1 cellular context compared by ENCODE assay signal in the genomic region with DNA sequence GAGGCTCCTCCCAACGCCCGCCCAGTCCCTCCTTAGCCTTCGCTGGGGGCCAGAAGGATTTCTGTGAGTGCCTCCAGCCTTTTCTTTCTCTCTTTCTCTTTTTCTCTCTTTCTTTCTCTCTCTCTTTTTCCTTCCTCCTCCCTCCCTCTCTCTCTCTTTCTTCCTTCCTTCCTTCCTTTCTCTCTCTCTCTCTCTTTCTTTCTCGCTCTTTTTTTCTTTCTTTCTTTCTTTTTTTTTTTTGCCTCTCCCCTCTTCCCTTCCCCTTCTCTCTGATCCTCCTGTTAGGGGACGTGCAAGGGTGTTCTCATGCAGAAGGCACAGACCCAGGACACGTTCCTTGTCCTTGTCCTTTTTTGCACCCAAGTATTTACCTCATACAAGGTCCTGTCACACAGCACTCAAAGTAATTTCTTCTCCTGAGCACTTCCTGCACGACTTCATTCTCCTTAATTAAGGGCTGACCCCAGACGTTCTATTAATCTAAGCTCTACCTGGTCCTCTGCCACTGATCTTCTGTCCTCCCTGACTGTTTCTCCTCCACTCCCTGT.
TF ChIP-seq lines count a peak whose summit lies in the region.

No MANE protein-coding gene starts in this region.

TF ChIP-seq in HEK293, 187 proteins besides CTCF, POLR2A, EP300 and RAD21 (continued from another document and continues in another):
- TF ChIP-seq ZBTB17 (tag by site-specific recombination; IDR thresholded peaks at IDR 0.05) = peak; percentile 98
- no peak for TF ChIP-seq ZNF549 (tag by site-specific recombination; IDR thresholded peaks at IDR 0.05)
- TF ChIP-seq, protein P1, sequence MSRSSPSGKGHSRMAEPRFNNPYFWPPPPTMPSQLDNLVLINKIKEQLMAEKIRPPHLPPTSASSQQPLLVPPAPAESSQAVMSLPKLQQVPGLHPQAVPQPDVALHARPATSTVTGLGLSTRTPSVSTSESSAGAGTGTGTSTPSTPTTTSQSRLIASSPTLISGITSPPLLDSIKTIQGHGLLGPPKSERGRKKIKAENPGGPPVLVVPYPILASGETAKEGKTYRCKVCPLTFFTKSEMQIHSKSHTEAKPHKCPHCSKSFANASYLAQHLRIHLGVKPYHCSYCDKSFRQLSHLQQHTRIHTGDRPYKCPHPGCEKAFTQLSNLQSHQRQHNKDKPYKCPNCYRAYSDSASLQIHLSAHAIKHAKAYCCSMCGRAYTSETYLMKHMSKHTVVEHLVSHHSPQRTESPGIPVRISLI (tag by site-specific recombination; IDR thresholded peaks at IDR 0.05) = peak; percentile 99
- no peak for TF ChIP-seq ZNF660 (tag by site-specific recombination; IDR thresholded peaks at IDR 0.05)
- peak; percentile 100 for TF ChIP-seq ZNF366 (tag by site-specific recombination; conservative IDR thresholded peaks at IDR 0.05)
- no peak for TF ChIP-seq ZNF514 (tag by site-specific recombination; IDR thresholded peaks at IDR 0.05)
- TF ChIP-seq ZNF580 (tag by site-specific recombination; IDR thresholded peaks at IDR 0.05) = peak; percentile 79; the same call in 1 of the 2 replicates
- TF ChIP-seq ZNF585B (tag by site-specific recombination; IDR thresholded peaks at IDR 0.05) = no peak
- TF ChIP-seq ZNF404 (tag by site-specific recombination; IDR thresholded peaks at IDR 0.05) = no peak
- no peak; the same call in 1 of the 2 replicates for TF ChIP-seq ZSCAN5A (tag by site-specific recombination; IDR thresholded peaks at IDR 0.05)
- no peak for TF ChIP-seq ZNF677 (tag by site-specific recombination; IDR thresholded peaks at IDR 0.05)
- TF ChIP-seq ZNF211 (tag by site-specific recombination; IDR thresholded peaks at IDR 0.05; ENCODE audit: low read depth) = no peak
- TF ChIP-seq ZNF174 (tag by site-specific recombination; IDR thresholded peaks at IDR 0.05) = no peak
- TF ChIP-seq YY1 (tag by site-specific recombination; IDR thresholded peaks at IDR 0.05) = no peak
- TF ChIP-seq ZNF239 (tag by site-specific recombination; IDR thresholded peaks at IDR 0.05) = no peak
- TF ChIP-seq TSHZ1 (tag by site-specific recombination; IDR thresholded peaks at IDR 0.05; ENCODE audit: borderline replicate concordance) = no peak
- TF ChIP-seq ZNF830 (tag by site-specific recombination; IDR thresholded peaks at IDR 0.05; ENCODE audit: low read depth) = no peak
- TF ChIP-seq ZSCAN16 (tag by site-specific recombination; IDR thresholded peaks at IDR 0.05) = no peak
- TF ChIP-seq, protein P2, sequence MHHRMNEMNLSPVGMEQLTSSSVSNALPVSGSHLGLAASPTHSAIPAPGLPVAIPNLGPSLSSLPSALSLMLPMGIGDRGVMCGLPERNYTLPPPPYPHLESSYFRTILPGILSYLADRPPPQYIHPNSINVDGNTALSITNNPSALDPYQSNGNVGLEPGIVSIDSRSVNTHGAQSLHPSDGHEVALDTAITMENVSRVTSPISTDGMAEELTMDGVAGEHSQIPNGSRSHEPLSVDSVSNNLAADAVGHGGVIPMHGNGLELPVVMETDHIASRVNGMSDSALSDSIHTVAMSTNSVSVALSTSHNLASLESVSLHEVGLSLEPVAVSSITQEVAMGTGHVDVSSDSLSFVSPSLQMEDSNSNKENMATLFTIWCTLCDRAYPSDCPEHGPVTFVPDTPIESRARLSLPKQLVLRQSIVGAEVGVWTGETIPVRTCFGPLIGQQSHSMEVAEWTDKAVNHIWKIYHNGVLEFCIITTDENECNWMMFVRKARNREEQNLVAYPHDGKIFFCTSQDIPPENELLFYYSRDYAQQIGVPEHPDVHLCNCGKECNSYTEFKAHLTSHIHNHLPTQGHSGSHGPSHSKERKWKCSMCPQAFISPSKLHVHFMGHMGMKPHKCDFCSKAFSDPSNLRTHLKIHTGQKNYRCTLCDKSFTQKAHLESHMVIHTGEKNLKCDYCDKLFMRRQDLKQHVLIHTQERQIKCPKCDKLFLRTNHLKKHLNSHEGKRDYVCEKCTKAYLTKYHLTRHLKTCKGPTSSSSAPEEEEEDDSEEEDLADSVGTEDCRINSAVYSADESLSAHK (tag by site-specific recombination; IDR thresholded peaks at IDR 0.05) = no peak
- peak; percentile 97 for TF ChIP-seq PRDM1 (tag by site-specific recombination; IDR thresholded peaks at IDR 0.05)
- no peak for TF ChIP-seq ZNF623 (tag by site-specific recombination; IDR thresholded peaks at IDR 0.05)
- TF ChIP-seq KLF7 (tag by site-specific recombination; IDR thresholded peaks at IDR 0.05; ENCODE audit: borderline replicate concordance) = no peak
- TF ChIP-seq, protein P3, sequence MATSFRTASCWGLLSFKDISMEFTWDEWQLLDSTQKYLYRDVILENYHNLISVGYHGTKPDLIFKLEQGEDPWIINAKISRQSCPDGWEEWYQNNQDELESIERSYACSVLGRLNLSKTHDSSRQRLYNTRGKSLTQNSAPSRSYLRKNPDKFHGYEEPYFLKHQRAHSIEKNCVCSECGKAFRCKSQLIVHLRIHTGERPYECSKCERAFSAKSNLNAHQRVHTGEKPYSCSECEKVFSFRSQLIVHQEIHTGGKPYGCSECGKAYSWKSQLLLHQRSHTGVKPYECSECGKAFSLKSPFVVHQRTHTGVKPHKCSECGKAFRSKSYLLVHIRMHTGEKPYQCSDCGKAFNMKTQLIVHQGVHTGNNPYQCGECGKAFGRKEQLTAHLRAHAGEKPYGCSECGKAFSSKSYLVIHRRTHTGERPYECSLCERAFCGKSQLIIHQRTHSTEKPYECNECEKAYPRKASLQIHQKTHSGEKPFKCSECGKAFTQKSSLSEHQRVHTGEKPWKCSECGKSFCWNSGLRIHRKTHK (tag by site-specific recombination; IDR thresholded peaks at IDR 0.05) = no peak
- no peak for TF ChIP-seq ZNF175 (tag by site-specific recombination; IDR thresholded peaks at IDR 0.05)
- TF ChIP-seq ZBTB7A (tag by site-specific recombination; IDR thresholded peaks at IDR 0.05; ENCODE audit: low read depth) = no peak; the same call in 1 of the 2 replicates
- TF ChIP-seq FEZF1 (tag by site-specific recombination; IDR thresholded peaks at IDR 0.05) = no peak
- TF ChIP-seq ZBTB44 (tag by site-specific recombination; IDR thresholded peaks at IDR 0.05) = no peak
- TF ChIP-seq ZBTB21 (tag by site-specific recombination; IDR thresholded peaks at IDR 0.05) = peak; percentile 58; the same call in 1 of the 2 replicates
- TF ChIP-seq SCRT1 (tag by site-specific recombination; IDR thresholded peaks at IDR 0.05; ENCODE audit: borderline replicate concordance) = peak; percentile 20; the same call in 1 of the 2 replicates
- no peak for TF ChIP-seq ZNF146 (tag by site-specific recombination; IDR thresholded peaks at IDR 0.05)
- TF ChIP-seq ZEB2 (tag by site-specific recombination; IDR thresholded peaks at IDR 0.05) = peak; percentile 48; the same call in 1 of the 2 replicates
- peak; percentile 82 for TF ChIP-seq ZNF335 (tag by site-specific recombination; conservative IDR thresholded peaks at IDR 0.05)
- no peak for TF ChIP-seq ZNF624 (tag by site-specific recombination; IDR thresholded peaks at IDR 0.05)
- no peak for TF ChIP-seq PBX3 (CRISPR knock-in tag; IDR thresholded peaks at IDR 0.05)
- TF ChIP-seq ZNF501 (tag by site-specific recombination; IDR thresholded peaks at IDR 0.05) = peak; percentile 61
- peak; percentile 56; the same call in 1 of the 2 replicates for TF ChIP-seq ZSCAN4 (tag by site-specific recombination; IDR thresholded peaks at IDR 0.05)
- no peak for TF ChIP-seq ZNF280C (tag by site-specific recombination; IDR thresholded peaks at IDR 0.05)
- TF ChIP-seq ZNF768 (tag by site-specific recombination; IDR thresholded peaks at IDR 0.05) = no peak
- TF ChIP-seq ZNF521 (tag by site-specific recombination; IDR thresholded peaks at IDR 0.05) = no peak
- peak; percentile 75 for TF ChIP-seq SP2 (tag by site-specific recombination; IDR thresholded peaks at IDR 0.05)
- no peak for TF ChIP-seq ZNF530 (tag by site-specific recombination; IDR thresholded peaks at IDR 0.05; ENCODE audit: low read depth)
- no peak for TF ChIP-seq ZNF426 (tag by site-specific recombination; IDR thresholded peaks at IDR 0.05)
- 0 out of 2 replicates have a peak, but pooled peaks have one; percentile 33 for TF ChIP-seq KLF17 (tag by site-specific recombination; IDR thresholded peaks at IDR 0.05)
